ENCODE assay signal across 8 cellular contexts in genomic region chr12:57820119-57820518, GRCh38. TPM values are rescaled to one million over a fixed set of nuclear protein-coding genes. Genes with fewer than 3 reads are reported as not detected.
DNase-seq lines count a peak whose midpoint lies in the region; ATAC-seq, FAIRE-seq and TF ChIP-seq lines count a peak whose summit lies in the region.
"Not testable (repeated sequence)": the region's sequence is repeated elsewhere in the genome, so short reads cannot be mapped to it uniquely, and the experiment has no call there.
"Had no signal": no experiment of that assay in that cellular context is flagged by ENCODE, and none has a peak within 500 bp of the region (broad histone marks: within the 10 kb centered on the region; RNA-seq: fewer than 3 reads in every experiment).

No MANE protein-coding gene starts in this region.

- H3K4me3 ChIP-seq in A673 (ENCODE audit: low read depth, low read length, poor library complexity, severe bottlenecking); SJSA1; gastroesophageal sphincter; HepG2 (replicated peaks in 1 of 3; ENCODE audit: insufficient read depth in 1 of 3, low read depth in 2 of 3, low read length in 3 of 3); neutrophil (ENCODE audit: low read depth in 1 of 2, low read length in 1 of 2); gastrocnemius medialis: not testable (repeated sequence)

- not testable (repeated sequence) for H3K27me3 ChIP-seq in A673 (replicated peaks; ENCODE audit: insufficient read depth, low read depth, low read length, poor library complexity); SJSA1 (replicated peaks); gastroesophageal sphincter; HepG2 (ENCODE audit: control insufficient read depth in 1 of 2, insufficient read depth in 2 of 2, low read length in 2 of 2); neutrophil; gastrocnemius medialis

- TF ChIP-seq POLR2A in gastroesophageal sphincter (IDR thresholded peaks at IDR 0.05); HepG2 (IDR thresholded peaks at IDR 0.05; ENCODE audit: insufficient read depth in 1 of 2, low read depth in 2 of 2, low read length in 2 of 2); gastrocnemius medialis (IDR thresholded peaks at IDR 0.05): not testable (repeated sequence)

- not testable (repeated sequence) for H3K9me3 ChIP-seq in A673 (ENCODE audit: low read depth, low read length, poor library complexity, severe bottlenecking); SJSA1 (replicated peaks); gastroesophageal sphincter; HepG2 (ENCODE audit: low read length); neutrophil; gastrocnemius medialis

- ATAC-seq in gastroesophageal sphincter, gastrocnemius medialis: not testable (repeated sequence)
- peak; percentile 23 for ATAC-seq in HepG2

- H3K9ac ChIP-seq in HepG2 (ENCODE audit: insufficient read depth, low read depth, low read length) = not testable (repeated sequence)

- TF ChIP-seq RAD21 in HepG2 (CRISPR knock-in tag; IDR thresholded peaks at IDR 0.05) = not testable (repeated sequence)

- H3K36me3 ChIP-seq in A673 (ENCODE audit: insufficient read depth, low read length, poor library complexity, severe bottlenecking) = peaks cover 52% of the 10 kb centered on the region
- H3K36me3 ChIP-seq in SJSA1 = peaks cover 85% of the 10 kb centered on the region
- H3K36me3 ChIP-seq in gastroesophageal sphincter = peaks cover 3 to 68% of the 10 kb centered on the region in 2 donors
- H3K36me3 ChIP-seq in HepG2 (replicated peaks in 1 of 2; ENCODE audit: control insufficient read depth in 1 of 2, insufficient read depth in 2 of 2, low read length in 2 of 2) = peaks cover 16 to 30% of the 10 kb centered on the region in 2 experiments; a peak in 4 of 5 replicates
- H3K36me3 ChIP-seq in neutrophil = peaks cover 78% of the 10 kb centered on the region
- peaks cover 0 to 60% of the 10 kb centered on the region in 2 donors for H3K36me3 ChIP-seq in gastrocnemius medialis

- H3K79me2 ChIP-seq in HepG2 (ENCODE audit: insufficient read depth, low read length) = not testable (repeated sequence)

- CTCF ChIA-PET in A673 (lab: Charles Lee) = not testable (repeated sequence)
- CTCF ChIA-PET in HepG2 (lab: Yijun Ruan, JAX; ENCODE audit: low intra/inter-chr PET ratio, low total read pairs) = interaction anchor here (1.1 kb wide), 1 partner anchor 85 kb away, joined by 3 read pairs; no protein-coding TSS in a partner anchor

- intact Hi-C loops in A673 (cut with micrococcal nuclease; ENCODE audit: unreplicated experiment); HepG2 (cut with micrococcal nuclease; ENCODE audit: unreplicated experiment); gastrocnemius medialis (cut with DNase I; ENCODE audit: low total_unique reads): not testable (repeated sequence)

- not testable (repeated sequence) for TF ChIP-seq CTCF in A673 (conservative IDR thresholded peaks at IDR 0.05; ENCODE audit: low read depth, low read length); gastroesophageal sphincter (IDR thresholded peaks at IDR 0.05); HepG2 (CRISPR knock-in tag; IDR thresholded peaks at IDR 0.05); neutrophil (IDR thresholded peaks at IDR 0.05); gastrocnemius medialis (IDR thresholded peaks at IDR 0.05 in 4 of 5, conservative IDR thresholded peaks at IDR 0.05 in 1 of 5)

- TF ChIP-seq EP300 in gastroesophageal sphincter (IDR thresholded peaks at IDR 0.05); HepG2 (IDR thresholded peaks at IDR 0.05; ENCODE audit: low read depth in 2 of 2, low read length in 2 of 2); HepG2 (CRISPR knock-in tag; IDR thresholded peaks at IDR 0.05; ENCODE audit: borderline replicate concordance): not testable (repeated sequence)

- peak overlapping the region; percentile 42; the same call in 1 of the 2 replicates for H3K4me2 ChIP-seq in HepG2 (ENCODE audit: low read depth, low read length)

- in situ Hi-C loops in HepG2 (cut with HindIII; ENCODE audit: extremely low pct_ligation_motif_present, low pct_unique_long_range_greater_than_20kb); gastrocnemius medialis (cut with MboI; ENCODE audit: low sequenced_read_pairs in 4 of 4): not testable (repeated sequence)

- DNase-seq in A673 (ENCODE audit: low spot score); gastrocnemius medialis: not testable (repeated sequence)
- peak; percentile 29 for DNase-seq in DMS53 (lab: John Stamatoyannopoulos, UW)
- peak; percentile 72 to 85 for DNase-seq in SJSA1 (ENCODE audit: low read depth in 1 of 2, low spot score in 2 of 2)
- DNase-seq in HepG2 (ENCODE audit: low spot score) = peak; percentile 25

- H4K20me1 ChIP-seq in HepG2 (ENCODE audit: insufficient read depth, low read length) = peaks cover 10% of the 10 kb centered on the region; the same call in 1 of the 2 replicates

- 57 to 58% methylated on average over 7 of the region's 8 CpGs for WGBS in gastroesophageal sphincter (ENCODE audit: low coverage in 1 of 2), 2 donors
- 19% methylated on average over 8 of the region's 8 CpGs for WGBS in HepG2 (ENCODE audit: low lambda C conversion rate)

- H3K4me1 ChIP-seq in A673 (ENCODE audit: insufficient read depth, low read length, poor library complexity, severe bottlenecking); SJSA1 (replicated peaks): not testable (repeated sequence)
- H3K4me1 ChIP-seq in gastroesophageal sphincter (peaks cover 0 to 99% (median 39%) of the 10 kb centered on the region in 3 donors), HepG2 (ENCODE audit: insufficient read depth, low read length) (peaks cover 68% of the 10 kb centered on the region), neutrophil (ENCODE audit: control insufficient read depth in 1 of 2, insufficient read depth in 1 of 2, low read depth in 1 of 2, low read length in 1 of 2) (peaks cover 11 to 15% of the 10 kb centered on the region in 2 experiments), gastrocnemius medialis (peaks cover 33 to 50% of the 10 kb centered on the region in 2 donors)

- not testable (repeated sequence) for H2AFZ ChIP-seq in HepG2 (ENCODE audit: low read length)

- H3K27ac ChIP-seq in A673 (ENCODE audit: low read depth, low read length, poor library complexity, severe bottlenecking); SJSA1: not testable (repeated sequence)
- H3K27ac ChIP-seq in gastroesophageal sphincter (peak overlapping the region in 3 of 4 donors; percentile 43 to 65 (median 50)), HepG2 (ENCODE audit: extremely low read length, insufficient read depth, low read length) (peak overlapping the region; percentile 40), neutrophil (peak overlapping the region; percentile 29), gastrocnemius medialis (peak overlapping the region in 3 of 4 donors; percentile 29 to 70 (median 53))

- FAIRE-seq in HepG2 (lab: Jason Lieb, UNC) = peak; percentile 86

- POLR2A ChIA-PET in A673 (lab: Charles Lee; ENCODE audit: low non-redundant PET); HepG2 (lab: Yijun Ruan, JAX): not testable (repeated sequence)

- BruUV-seq in A673 (replicated peaks; lab: Mats Ljungman, UMichigan) = TSS peak; percentile 2
- BruUV-seq in HepG2 (replicated peaks; lab: Mats Ljungman, UMichigan) = not testable (repeated sequence)

RNA-seq across cellular contexts. Expression of gene AVIL, which starts 1.6 kb away (rescaled TPM):
- 4.4 and 5.4 TPM in 2 replicates for total RNA-seq in A673 (2021)
- 6.0 and 6.6 TPM in 2 replicates for total RNA-seq in SJSA1 (2014; rRNA removed; shearing (Covaris generic))
- 1 to 10 TPM; 1.4 to 9.3 (median 2.3) TPM for total RNA-seq in gastroesophageal sphincter
- 0.53 and 1.2 TPM in 2 replicates for total RNA-seq in HepG2 (2016; rRNA removed; fragmentation: Illumina TruSeq; extraction: Trizol)
- 0.18 and 0.30 TPM in 2 replicates for total RNA-seq in HepG2 (2016; cell fraction: cytosol; rRNA removed; fragmentation: Illumina TruSeq; extraction: Trizol; ENCODE audit: low read depth)
- total RNA-seq in HepG2 (2016; cell fraction: insoluble cytoplasmic fraction; rRNA removed; fragmentation: Illumina TruSeq; extraction: Trizol) = 0.52 and 0.54 TPM in 2 replicates
- total RNA-seq in HepG2 (2016; cell fraction: membrane; rRNA removed; fragmentation: Illumina TruSeq; extraction: Trizol) = 0.21 and 0.40 TPM in 2 replicates
- 0.44 and 0.59 TPM in 2 replicates for total RNA-seq in HepG2 (2016; cell fraction: nucleus; rRNA removed; fragmentation: Illumina TruSeq; extraction: Trizol)
- 1.4 and 2.0 TPM in 2 replicates for polyA plus RNA-seq in HepG2 (2011; rRNA removed)
- 0.56 and 0.60 TPM in 2 replicates for polyA plus RNA-seq in HepG2 (2011; cell fraction: cytosol; rRNA removed)
- 3.6 and 16.3 TPM in 2 replicates for polyA plus RNA-seq in HepG2 (2011; cell fraction: nucleus; rRNA removed)
- polyA plus RNA-seq in HepG2 (2012) = 1.6 and 2.2 TPM in 2 replicates
- 0.09 TPM in 1 of 2 replicates, not detected in the other for polyA plus RNA-seq in HepG2 (2016; cell fraction: cytosol; fragmentation: Illumina TruSeq; extraction: Trizol; ENCODE audit: low read depth)
- polyA plus RNA-seq in HepG2 (2016; cell fraction: insoluble cytoplasmic fraction; fragmentation: Illumina TruSeq; extraction: Trizol; ENCODE audit: low read depth) = 0.40 and 0.47 TPM in 2 replicates
- polyA plus RNA-seq in HepG2 (2016; cell fraction: membrane; fragmentation: Illumina TruSeq; extraction: Trizol; ENCODE audit: low read depth) = 0.12 and 0.19 TPM in 2 replicates
- polyA plus RNA-seq in HepG2 (2016; cell fraction: nucleus; fragmentation: Illumina TruSeq; extraction: Trizol; ENCODE audit: insufficient read depth, low read depth) = 1.2 and 1.8 TPM in 2 replicates
- 0.54 and 2.1 TPM in 2 replicates for polyA minus RNA-seq in HepG2 (2011; rRNA and poly(A)+ RNA removed; ENCODE audit: low replicate concordance)
- polyA minus RNA-seq in HepG2 (2011; cell fraction: cytosol; rRNA and poly(A)+ RNA removed) = 0.70 and 1.2 TPM in 2 replicates
- 3.6 and 3.7 TPM in 2 replicates for polyA minus RNA-seq in HepG2 (2011; cell fraction: nucleus; rRNA and poly(A)+ RNA removed)
- 10 to 100 TPM in 1 of 4 donors, 1 to 10 TPM in 2, under 1 TPM in 1; 0.78 to 22.7 (median 4.3) TPM for total RNA-seq in gastrocnemius medialis
- total RNA-seq: Daoy had no signal

RNA-seq across cellular contexts. Expression of gene CTDSP2, which starts 26.4 kb away (rescaled TPM):
- total RNA-seq in A673 (2021) (115 and 132 TPM in 2 replicates), gastroesophageal sphincter (100 to 1,000 TPM; 151 to 190 (median 170) TPM), HepG2 (2016; rRNA removed; fragmentation: Illumina TruSeq; extraction: Trizol) (38.1 and 42.4 TPM in 2 replicates), gastrocnemius medialis (100 to 1,000 TPM in 1 of 4 donors, 10 to 100 TPM in 3; 66.0 to 116 (median 83.4) TPM)
- total RNA-seq in SJSA1 (2014; rRNA removed; shearing (Covaris generic)) = 420 and 508 TPM in 2 replicates
- total RNA-seq in HepG2 (2016; cell fraction: cytosol; rRNA removed; fragmentation: Illumina TruSeq; extraction: Trizol; ENCODE audit: low read depth) = 20.5 and 21.6 TPM in 2 replicates
- total RNA-seq in HepG2 (2016; cell fraction: insoluble cytoplasmic fraction; rRNA removed; fragmentation: Illumina TruSeq; extraction: Trizol) = 37.7 and 41.1 TPM in 2 replicates
- total RNA-seq in HepG2 (2016; cell fraction: membrane; rRNA removed; fragmentation: Illumina TruSeq; extraction: Trizol) = 60.6 and 65.1 TPM in 2 replicates
- 35.7 and 38.6 TPM in 2 replicates for total RNA-seq in HepG2 (2016; cell fraction: nucleus; rRNA removed; fragmentation: Illumina TruSeq; extraction: Trizol)
- polyA plus RNA-seq in HepG2 (2011; rRNA removed) = 82.5 and 91.3 TPM in 2 replicates
- polyA plus RNA-seq in HepG2 (2011; cell fraction: cytosol; rRNA removed) = 94.6 and 96.0 TPM in 2 replicates
- 121 and 124 TPM in 2 replicates for polyA plus RNA-seq in HepG2 (2011; cell fraction: nucleus; rRNA removed)
- 68.6 and 96.3 TPM in 2 replicates for polyA plus RNA-seq in HepG2 (2012)
- 59.2 and 67.3 TPM in 2 replicates for polyA plus RNA-seq in HepG2 (2016; cell fraction: cytosol; fragmentation: Illumina TruSeq; extraction: Trizol; ENCODE audit: low read depth)
- polyA plus RNA-seq in HepG2 (2016; cell fraction: insoluble cytoplasmic fraction; fragmentation: Illumina TruSeq; extraction: Trizol; ENCODE audit: low read depth) = 57.7 and 67.3 TPM in 2 replicates
- 88.5 and 93.3 TPM in 2 replicates for polyA plus RNA-seq in HepG2 (2016; cell fraction: membrane; fragmentation: Illumina TruSeq; extraction: Trizol; ENCODE audit: low read depth)
- polyA plus RNA-seq in HepG2 (2016; cell fraction: nucleus; fragmentation: Illumina TruSeq; extraction: Trizol; ENCODE audit: insufficient read depth, low read depth) = 61.0 and 66.5 TPM in 2 replicates
- polyA minus RNA-seq in HepG2 (2011; rRNA and poly(A)+ RNA removed; ENCODE audit: low replicate concordance) = 118 and 141 TPM in 2 replicates
- polyA minus RNA-seq in HepG2 (2011; cell fraction: cytosol; rRNA and poly(A)+ RNA removed) = 57.9 and 82.7 TPM in 2 replicates
- polyA minus RNA-seq in HepG2 (2011; cell fraction: nucleus; rRNA and poly(A)+ RNA removed) = 88.2 and 116 TPM in 2 replicates

RNA-seq across cellular contexts. Expression of gene TSFM, which starts 37.5 kb away (rescaled TPM):
- total RNA-seq in A673 (2021) (52.6 and 58.5 TPM in 2 replicates), gastroesophageal sphincter (10 to 100 TPM; 26.4 to 30.9 (median 29.1) TPM), HepG2 (2016; rRNA removed; fragmentation: Illumina TruSeq; extraction: Trizol) (68.3 and 89.7 TPM in 2 replicates), gastrocnemius medialis (10 to 100 TPM; 37.6 to 47.5 (median 40.1) TPM)
- total RNA-seq in SJSA1 (2014; rRNA removed; shearing (Covaris generic)) = 591 and 596 TPM in 2 replicates
- total RNA-seq in HepG2 (2016; cell fraction: cytosol; rRNA removed; fragmentation: Illumina TruSeq; extraction: Trizol; ENCODE audit: low read depth) = 3.6 and 5.5 TPM in 2 replicates
- 68.1 and 86.4 TPM in 2 replicates for total RNA-seq in HepG2 (2016; cell fraction: insoluble cytoplasmic fraction; rRNA removed; fragmentation: Illumina TruSeq; extraction: Trizol)
- total RNA-seq in HepG2 (2016; cell fraction: membrane; rRNA removed; fragmentation: Illumina TruSeq; extraction: Trizol) = 11.5 and 12.6 TPM in 2 replicates
- total RNA-seq in HepG2 (2016; cell fraction: nucleus; rRNA removed; fragmentation: Illumina TruSeq; extraction: Trizol) = 22.8 and 27.6 TPM in 2 replicates
- 24.0 and 29.8 TPM in 2 replicates for polyA plus RNA-seq in HepG2 (2011; rRNA removed)
- polyA plus RNA-seq in HepG2 (2011; cell fraction: cytosol; rRNA removed) = 23.1 and 23.8 TPM in 2 replicates
- 7.3 and 7.5 TPM in 2 replicates for polyA plus RNA-seq in HepG2 (2011; cell fraction: nucleus; rRNA removed)
- polyA plus RNA-seq in HepG2 (2012) = 31.2 and 34.6 TPM in 2 replicates
- 5.3 and 5.4 TPM in 2 replicates for polyA plus RNA-seq in HepG2 (2016; cell fraction: cytosol; fragmentation: Illumina TruSeq; extraction: Trizol; ENCODE audit: low read depth)
- 85.2 and 97.5 TPM in 2 replicates for polyA plus RNA-seq in HepG2 (2016; cell fraction: insoluble cytoplasmic fraction; fragmentation: Illumina TruSeq; extraction: Trizol; ENCODE audit: low read depth)
- 10.7 TPM in 2 replicates for polyA plus RNA-seq in HepG2 (2016; cell fraction: membrane; fragmentation: Illumina TruSeq; extraction: Trizol; ENCODE audit: low read depth)
- 48.3 and 48.4 TPM in 2 replicates for polyA plus RNA-seq in HepG2 (2016; cell fraction: nucleus; fragmentation: Illumina TruSeq; extraction: Trizol; ENCODE audit: insufficient read depth, low read depth)
- 8.7 and 16.9 TPM in 2 replicates for polyA minus RNA-seq in HepG2 (2011; rRNA and poly(A)+ RNA removed; ENCODE audit: low replicate concordance)
- 6.6 and 10.7 TPM in 2 replicates for polyA minus RNA-seq in HepG2 (2011; cell fraction: cytosol; rRNA and poly(A)+ RNA removed)
- polyA minus RNA-seq in HepG2 (2011; cell fraction: nucleus; rRNA and poly(A)+ RNA removed) = 9.7 and 11.1 TPM in 2 replicates

RNA-seq across cellular contexts. Expression of gene EEF1AKMT3, which starts 47.7 kb away (rescaled TPM):
- total RNA-seq in A673 (2021) (5.3 and 7.4 TPM in 2 replicates), gastroesophageal sphincter (10 to 100 TPM; 10.8 to 19.5 (median 11.7) TPM), HepG2 (2016; rRNA removed; fragmentation: Illumina TruSeq; extraction: Trizol) (4.7 and 6.6 TPM in 2 replicates), gastrocnemius medialis (1 to 10 TPM in 3 of 4 donors, under 1 TPM in 1; 0.82 to 2.0 (median 1.0) TPM)
- total RNA-seq in SJSA1 (2014; rRNA removed; shearing (Covaris generic)) = 53.1 and 62.2 TPM in 2 replicates
- total RNA-seq in HepG2 (2016; cell fraction: cytosol; rRNA removed; fragmentation: Illumina TruSeq; extraction: Trizol; ENCODE audit: low read depth) = 1.7 and 1.9 TPM in 2 replicates
- 5.0 and 5.9 TPM in 2 replicates for total RNA-seq in HepG2 (2016; cell fraction: insoluble cytoplasmic fraction; rRNA removed; fragmentation: Illumina TruSeq; extraction: Trizol)
- total RNA-seq in HepG2 (2016; cell fraction: membrane; rRNA removed; fragmentation: Illumina TruSeq; extraction: Trizol) = 6.1 TPM in 2 replicates
- 3.5 and 3.8 TPM in 2 replicates for total RNA-seq in HepG2 (2016; cell fraction: nucleus; rRNA removed; fragmentation: Illumina TruSeq; extraction: Trizol)
- polyA plus RNA-seq in HepG2 (2011; rRNA removed) = 10.8 and 11.4 TPM in 2 replicates
- 9.7 and 10.4 TPM in 2 replicates for polyA plus RNA-seq in HepG2 (2011; cell fraction: cytosol; rRNA removed)
- polyA plus RNA-seq in HepG2 (2011; cell fraction: nucleus; rRNA removed) = 8.1 and 9.8 TPM in 2 replicates
- polyA plus RNA-seq in HepG2 (2012) = 7.8 and 9.8 TPM in 2 replicates
- polyA plus RNA-seq in HepG2 (2016; cell fraction: cytosol; fragmentation: Illumina TruSeq; extraction: Trizol; ENCODE audit: low read depth) = 1.3 and 1.5 TPM in 2 replicates
- 6.4 and 8.5 TPM in 2 replicates for polyA plus RNA-seq in HepG2 (2016; cell fraction: insoluble cytoplasmic fraction; fragmentation: Illumina TruSeq; extraction: Trizol; ENCODE audit: low read depth)
- polyA plus RNA-seq in HepG2 (2016; cell fraction: membrane; fragmentation: Illumina TruSeq; extraction: Trizol; ENCODE audit: low read depth) = 5.3 and 6.0 TPM in 2 replicates
- 10.5 TPM in 2 replicates for polyA plus RNA-seq in HepG2 (2016; cell fraction: nucleus; fragmentation: Illumina TruSeq; extraction: Trizol; ENCODE audit: insufficient read depth, low read depth)
- polyA minus RNA-seq in HepG2 (2011; rRNA and poly(A)+ RNA removed; ENCODE audit: low replicate concordance) = 6.5 and 19.9 TPM in 2 replicates
- 5.5 and 6.4 TPM in 2 replicates for polyA minus RNA-seq in HepG2 (2011; cell fraction: cytosol; rRNA and poly(A)+ RNA removed)
- polyA minus RNA-seq in HepG2 (2011; cell fraction: nucleus; rRNA and poly(A)+ RNA removed) = 3.5 and 5.6 TPM in 2 replicates

RNA-seq across cellular contexts. Expression of gene METTL1, which starts 48.2 kb away (rescaled TPM):
- total RNA-seq in A673 (2021) = 51.0 and 55.6 TPM in 2 replicates
- 173 and 193 TPM in 2 replicates for total RNA-seq in SJSA1 (2014; rRNA removed; shearing (Covaris generic))
- total RNA-seq in gastroesophageal sphincter = 10 to 100 TPM in 1 of 4 donors, 1 to 10 TPM in 3; 4.8 to 11.0 (median 7.8) TPM
- 34.7 and 35.5 TPM in 2 replicates for total RNA-seq in HepG2 (2016; rRNA removed; fragmentation: Illumina TruSeq; extraction: Trizol)
- 13.7 and 15.7 TPM in 2 replicates for total RNA-seq in HepG2 (2016; cell fraction: cytosol; rRNA removed; fragmentation: Illumina TruSeq; extraction: Trizol; ENCODE audit: low read depth)
- total RNA-seq in HepG2 (2016; cell fraction: insoluble cytoplasmic fraction; rRNA removed; fragmentation: Illumina TruSeq; extraction: Trizol) = 35.1 and 37.6 TPM in 2 replicates
- 18.6 and 19.7 TPM in 2 replicates for total RNA-seq in HepG2 (2016; cell fraction: membrane; rRNA removed; fragmentation: Illumina TruSeq; extraction: Trizol)
- total RNA-seq in HepG2 (2016; cell fraction: nucleus; rRNA removed; fragmentation: Illumina TruSeq; extraction: Trizol) = 22.7 and 26.8 TPM in 2 replicates
- 36.9 and 38.3 TPM in 2 replicates for polyA plus RNA-seq in HepG2 (2011; rRNA removed)
- 22.7 and 24.5 TPM in 2 replicates for polyA plus RNA-seq in HepG2 (2011; cell fraction: cytosol; rRNA removed)
- 38.6 and 43.0 TPM in 2 replicates for polyA plus RNA-seq in HepG2 (2011; cell fraction: nucleus; rRNA removed)
- 21.2 and 23.6 TPM in 2 replicates for polyA plus RNA-seq in HepG2 (2012)
- 11.4 and 14.1 TPM in 2 replicates for polyA plus RNA-seq in HepG2 (2016; cell fraction: cytosol; fragmentation: Illumina TruSeq; extraction: Trizol; ENCODE audit: low read depth)
- polyA plus RNA-seq in HepG2 (2016; cell fraction: insoluble cytoplasmic fraction; fragmentation: Illumina TruSeq; extraction: Trizol; ENCODE audit: low read depth) = 46.1 and 52.2 TPM in 2 replicates
- polyA plus RNA-seq in HepG2 (2016; cell fraction: membrane; fragmentation: Illumina TruSeq; extraction: Trizol; ENCODE audit: low read depth) = 15.5 and 17.6 TPM in 2 replicates
- polyA plus RNA-seq in HepG2 (2016; cell fraction: nucleus; fragmentation: Illumina TruSeq; extraction: Trizol; ENCODE audit: insufficient read depth, low read depth) = 43.2 and 53.1 TPM in 2 replicates
- polyA minus RNA-seq in HepG2 (2011; rRNA and poly(A)+ RNA removed; ENCODE audit: low replicate concordance) = 49.2 and 64.0 TPM in 2 replicates
- 9.4 and 10.6 TPM in 2 replicates for polyA minus RNA-seq in HepG2 (2011; cell fraction: cytosol; rRNA and poly(A)+ RNA removed)
- polyA minus RNA-seq in HepG2 (2011; cell fraction: nucleus; rRNA and poly(A)+ RNA removed) = 58.3 and 58.5 TPM in 2 replicates
- 10 to 100 TPM in 3 of 4 donors, 1 to 10 TPM in 1; 6.5 to 22.7 (median 17.9) TPM for total RNA-seq in gastrocnemius medialis
